In genomic region chr2:67209107-67209506, GRCh38 we compare ENCODE assay signal across 15 cellular contexts.
"Had no signal": no experiment of that assay in that cellular context is flagged by ENCODE, and none has a peak within 500 bp of the region (broad histone marks: within the 10 kb centered on the region; RNA-seq: fewer than 3 reads in every experiment).

No MANE protein-coding gene starts in this region.

- FAIRE-seq: colon, keratinocyte had no signal

- H3K4me3 ChIP-seq: cardiac muscle cell, gastrocnemius medialis, left ventricle myocardium inferior had no signal

- H3K27ac ChIP-seq: cardiac muscle cell, gastrocnemius medialis, left ventricle myocardium inferior, parathyroid adenoma had no signal

- ATAC-seq: activated T-cell treated with anti-CD3 and anti-CD28 coated beads, Interleukin-2, amount 50 U/mL, for 4 hours; gastrocnemius medialis had no signal

- H3K9me3 ChIP-seq: gastrocnemius medialis, left ventricle myocardium inferior had no signal

- H3K4me1 ChIP-seq: gastrocnemius medialis, left ventricle myocardium inferior, parathyroid adenoma had no signal

- H3K9ac ChIP-seq: parathyroid adenoma had no signal

- H3K36me3 ChIP-seq: cardiac muscle cell, gastrocnemius medialis, left ventricle myocardium inferior had no signal

- H3K27ac Mint-ChIP-seq: activated naive CD8-positive, alpha-beta T cell had no signal

- H3K79me2 ChIP-seq: parathyroid adenoma had no signal

- DNase-seq: activated CD4-positive, alpha-beta T cell treated with anti-CD3 and anti-CD28 coated beads, Interleukin-2, amount 50 U/mL, for 48 hours; activated CD4-positive, CD25-positive, alpha-beta regulatory T cell treated with anti-CD3 and anti-CD28 coated beads, Interleukin-2, amount 50 U/mL, for 72 hours; activated gamma-delta T cell; activated T-cell treated with anti-CD3 and anti-CD28 coated beads, Interleukin-2, amount 50 U/mL, for 4 hours; aorta; gastrocnemius medialis; left ventricle myocardium inferior; mesendoderm; retina; T-helper 9 cell had no signal

- H3K27me3 ChIP-seq: cardiac muscle cell, gastrocnemius medialis had no signal

- H3K4me3 Mint-ChIP-seq: activated naive CD8-positive, alpha-beta T cell; activated T-cell treated with anti-CD3 and anti-CD28 coated beads, Interleukin-2, amount 50 U/mL, for 4 hours had no signal

- H3K27me3 Mint-ChIP-seq: activated naive CD8-positive, alpha-beta T cell had no signal

- H3K36me3 Mint-ChIP-seq: activated naive CD8-positive, alpha-beta T cell had no signal

- H2AFZ ChIP-seq: parathyroid adenoma had no signal
